20 cellular contexts compared by ENCODE assay signal in the genomic region with DNA sequence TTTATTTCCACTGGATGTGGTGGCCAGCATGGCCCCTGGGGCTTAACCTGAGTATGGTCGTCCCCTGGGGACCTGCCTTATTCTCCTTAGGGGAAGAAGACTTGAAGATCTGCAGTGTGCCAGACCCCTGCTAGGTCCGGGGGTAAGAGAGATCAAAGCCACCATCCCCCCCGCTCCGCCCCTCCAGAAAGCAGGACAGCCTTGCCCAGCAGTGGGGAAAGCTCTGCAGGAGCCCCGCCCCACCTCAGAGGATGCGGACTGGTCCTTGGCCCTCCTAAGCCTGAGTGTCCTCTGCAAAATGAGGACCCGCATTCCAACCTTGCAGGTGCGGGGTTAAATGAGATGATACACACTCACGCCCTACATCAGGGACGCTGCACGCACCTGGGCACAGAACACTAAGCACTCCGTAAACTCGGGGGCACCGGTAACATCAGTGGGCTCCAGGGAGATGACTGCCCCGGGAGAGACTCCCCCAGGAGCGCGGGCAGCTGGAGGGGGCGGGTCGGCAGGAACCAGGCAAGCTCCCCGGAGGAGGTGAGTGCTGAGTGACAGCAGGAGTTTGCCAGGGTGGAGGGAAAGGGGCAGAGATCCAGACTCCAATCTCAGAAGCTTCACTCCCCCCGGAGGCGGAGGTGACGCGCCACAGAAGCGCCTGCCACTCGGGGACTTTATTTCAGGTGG. TPM values are rescaled to one million over a fixed set of nuclear protein-coding genes. Genes with fewer than 3 reads are reported as not detected.
DNase-seq lines count a peak whose midpoint lies in the region; ATAC-seq, FAIRE-seq and TF ChIP-seq lines count a peak whose summit lies in the region.
"Had no signal": no experiment of that assay in that cellular context is flagged by ENCODE, and none has a peak within 500 bp of the region (broad histone marks: within the 10 kb centered on the region; RNA-seq: fewer than 3 reads in every experiment).

No MANE protein-coding gene starts in this region.

- no peak for FAIRE-seq in astrocyte (lab: Jason Lieb, UNC)
- FAIRE-seq: A204.1, GM12878 had no signal

- H3K27me3 Mint-ChIP-seq in astrocyte (ENCODE audit: low read depth, unreplicated experiment): peaks cover 88% of the 10 kb centered on the region

- H2AFZ ChIP-seq in astrocyte (ENCODE audit: low read depth, low read length): no peak overlapping the region

- H3K27ac ChIP-seq in astrocyte (ENCODE audit: low read depth, low read length) (no peak overlapping the region), thoracic aorta (peak overlapping the region; percentile 73 to 89)
- H3K27ac ChIP-seq: adrenal gland had no signal

- H3K4me3 Mint-ChIP-seq in astrocyte (ENCODE audit: unreplicated experiment): peak overlapping the region; percentile 68

- H3K4me1 ChIP-seq in astrocyte (ENCODE audit: insufficient read depth, low read length): peaks cover 17% of the 10 kb centered on the region
- peaks cover 9 to 61% of the 10 kb centered on the region in 2 donors for H3K4me1 ChIP-seq in thoracic aorta (ENCODE audit: control insufficient read depth in 1 of 2, low read depth in 2 of 2)
- H3K4me1 ChIP-seq: adrenal gland had no signal

- H3K4me3 ChIP-seq in astrocyte (ENCODE audit: insufficient read depth, low read depth, low read length): peak overlapping the region; percentile 18
- H3K4me3 ChIP-seq in thoracic aorta: peak overlapping the region; percentile 72
- H3K4me3 ChIP-seq: GM12878 had no signal

- ATAC-seq in thoracic aorta (ENCODE audit: insufficient number of reproducible peaks, low FRiP score, low read depth): no peak
- ATAC-seq: gastroesophageal sphincter, GM12878 had no signal

- H4K20me1 ChIP-seq in astrocyte (ENCODE audit: insufficient read depth, low read length): no peaks in the 10 kb centered on the region

- H3K27me3 ChIP-seq in astrocyte (ENCODE audit: insufficient read depth, low read length) (peaks cover 11% of the 10 kb centered on the region), thoracic aorta (replicated peaks; ENCODE audit: insufficient read depth) (no peaks in the 10 kb centered on the region)

- peak overlapping the region; percentile 77 for H3K4me2 ChIP-seq in astrocyte (ENCODE audit: low read length)

- no peaks in the 10 kb centered on the region for H3K36me3 Mint-ChIP-seq in astrocyte (ENCODE audit: low read depth, unreplicated experiment)

- H3K27ac Mint-ChIP-seq in astrocyte (ENCODE audit: unreplicated experiment): no peak overlapping the region

- no peaks in the 10 kb centered on the region for H3K79me2 ChIP-seq in astrocyte (ENCODE audit: insufficient read depth, low read length)

- no peaks in the 10 kb centered on the region for H3K9me3 ChIP-seq in astrocyte (ENCODE audit: insufficient read depth, low read depth, low read length)
- no peaks in the 10 kb centered on the region for H3K9me3 ChIP-seq in thoracic aorta
- H3K9me3 ChIP-seq: adrenal gland, gastroesophageal sphincter, tibial nerve had no signal

- DNase-seq in NCI-H345 (lab: John Stamatoyannopoulos, UW) (peak; percentile 10), NCI-H345 treated with DMSO at 0.1 percent for 48 hours (lab: John Stamatoyannopoulos, UW; ENCODE audit: unreplicated experiment) (no peak), astrocyte (ENCODE audit: low read depth) (no peak), mesenteric fat pad (ENCODE audit: low spot score) (peak; percentile 79), thoracic aorta (ENCODE audit: low spot score) (no peak), dedifferentiated amniotic fluid mesenchymal stem cell (ENCODE audit: extremely low spot score) (no peak), anterior cingulate cortex (lab: John Stamatoyannopoulos, UW) (no peak)
- DNase-seq in stimulated activated CD4-positive, alpha-beta T cell treated with anti-CD3 and anti-CD28 coated beads, Interleukin-4, amount 100 ng/mL, for 1 hour: no peak
- DNase-seq: activated CD8-positive, alpha-beta memory T cell treated with anti-CD3 and anti-CD28 coated beads, Interleukin-2, amount 50 U/mL, for 48 hours; adrenal gland; DMS79; GOT3; midbrain; MV-4-11; NCI-H526 treated with DMSO at 0.1 percent for 48 hours; SIG-M5 had no signal

- peaks cover 2% of the 10 kb centered on the region for H3K9me3 Mint-ChIP-seq in astrocyte (ENCODE audit: unreplicated experiment)

- TF ChIP-seq CTCF in astrocyte (IDR thresholded peaks at IDR 0.05; ENCODE audit: insufficient read depth, low read depth, low read length) (no peak), thoracic aorta (IDR thresholded peaks at IDR 0.05) (no peak)

- H3K4me1 Mint-ChIP-seq in astrocyte (ENCODE audit: low read depth, unreplicated experiment): peaks cover 2% of the 10 kb centered on the region

- peak overlapping the region; percentile 27 for H3K9ac ChIP-seq in astrocyte (ENCODE audit: low read length)

- H3K36me3 ChIP-seq in astrocyte (ENCODE audit: insufficient read depth, low read length) (no peaks in the 10 kb centered on the region), thoracic aorta (no peaks in the 10 kb centered on the region)
- H3K36me3 ChIP-seq: adrenal gland, gastroesophageal sphincter, tibial nerve had no signal

RNA-seq across cellular contexts. Expression of a gene that starts 0.6 kb away (rescaled TPM):
- total RNA-seq in astrocyte: 0.10 and 0.14 TPM in 2 replicates
- 5.7 TPM for total RNA-seq in mesenteric fat pad
- total RNA-seq in thoracic aorta: 100 to 1,000 TPM; 122 to 161 TPM

Comparison
In these comparisons a context has a peak if more than half of its experiments do, and no peak if none do; other contexts are left out.
1. DNase-seq: peak in NCI-H345 (single experiment) and mesenteric fat pad (single experiment); none in NCI-H345 treated with DMSO at 0.1 percent for 48 hours (single experiment), astrocyte (single experiment), thoracic aorta (single experiment), dedifferentiated amniotic fluid mesenchymal stem cell (single experiment), anterior cingulate cortex (0 of 58) and stimulated activated CD4-positive, alpha-beta T cell treated with anti-CD3 and anti-CD28 coated beads, Interleukin-4, amount 100 ng/mL, for 1 hour (single experiment).
2. RNA of a gene that starts 0.6 kb away (total RNA-seq): 122 to 161 TPM in thoracic aorta; 5.7 TPM in mesenteric fat pad (single experiment) and 0.10 to 0.14 TPM in astrocyte; every median in the first group is over 10 times any median in the second.